In genomic region chrX:55490121-55490520, GRCh38 we compare ENCODE assay signal across 8 cellular contexts. TPM values are rescaled to one million over a fixed set of nuclear protein-coding genes. Genes with fewer than 3 reads are reported as not detected.
DNase-seq lines count a peak whose midpoint lies in the region; ATAC-seq and TF ChIP-seq lines count a peak whose summit lies in the region.

No MANE protein-coding gene starts in this region.

- no peaks in the 10 kb centered on the region for H3K36me3 ChIP-seq in CD4-positive, CD25-positive, alpha-beta regulatory T cell (ENCODE audit: control insufficient read depth, insufficient read depth, low read length)
- no peaks in the 10 kb centered on the region for H3K36me3 ChIP-seq in OCI-LY7 (ENCODE audit: insufficient read depth, low read length)
- H3K36me3 ChIP-seq in endocrine pancreas (ENCODE audit: control insufficient read depth, insufficient read depth, low read length), result no peaks in the 10 kb centered on the region
- H3K36me3 ChIP-seq in osteoblast (ENCODE audit: insufficient read depth, low read length), result no peaks in the 10 kb centered on the region

- intact Hi-C loops in OCI-LY7 (cut with micrococcal nuclease; ENCODE audit: unreplicated experiment), result no loop called here

- peak overlapping the region; percentile 94; the same call in 1 of the 2 replicates for H2AFZ ChIP-seq in OCI-LY7 (ENCODE audit: low read length)
- H2AFZ ChIP-seq in osteoblast (ENCODE audit: low read length), result peak overlapping the region; percentile 80

- CTCF ChIA-PET in OCI-LY7 (lab: Charles Lee; ENCODE audit: unreplicated experiment), result no interaction called here

- no peaks in the 10 kb centered on the region for H3K9me3 ChIP-seq in CD4-positive, CD25-positive, alpha-beta regulatory T cell (ENCODE audit: control insufficient read depth in 2 of 2, low read length in 2 of 2)
- H3K9me3 ChIP-seq in OCI-LY7 (ENCODE audit: low read length), result no peaks in the 10 kb centered on the region
- no peaks in the 10 kb centered on the region for H3K9me3 ChIP-seq in endocrine pancreas (ENCODE audit: control insufficient read depth, low read length)
- no peaks in the 10 kb centered on the region for H3K9me3 ChIP-seq in osteoblast (ENCODE audit: low read depth, low read length)

- H3K36me3 Mint-ChIP-seq in CD4-positive, CD25-positive, alpha-beta regulatory T cell, result no peaks in the 10 kb centered on the region

- H3K4me1 ChIP-seq in CD4-positive, CD25-positive, alpha-beta regulatory T cell (ENCODE audit: control insufficient read depth, insufficient read depth, low read length, poor library complexity, severe bottlenecking), result peaks cover 3% of the 10 kb centered on the region
- H3K4me1 ChIP-seq in OCI-LY7 (ENCODE audit: insufficient read depth, low read length, poor library complexity, severe bottlenecking), result peaks cover 12% of the 10 kb centered on the region
- H3K4me1 ChIP-seq in endocrine pancreas (ENCODE audit: control insufficient read depth, insufficient read depth, low read length), result no peaks in the 10 kb centered on the region
- no peaks in the 10 kb centered on the region for H3K4me1 ChIP-seq in osteoblast (ENCODE audit: insufficient read depth, low read length)

- no peaks in the 10 kb centered on the region for H3K27me3 ChIP-seq in CD4-positive, CD25-positive, alpha-beta regulatory T cell (ENCODE audit: control insufficient read depth, insufficient read depth, low read length)
- H3K27me3 ChIP-seq in endocrine pancreas (ENCODE audit: control insufficient read depth, insufficient read depth, low read length) (no peaks in the 10 kb centered on the region), osteoblast (ENCODE audit: insufficient read depth, low read length) (no peaks in the 10 kb centered on the region)

- POLR2A ChIA-PET in OCI-LY7 (lab: Charles Lee), result interaction anchor here (3.0 kb wide), 1 partner anchor 38 kb away, joined by 19 read pairs; the partner anchor contains the start of gene MAGEH1

- in situ Hi-C loops in GM13977 (cut with MboI; ENCODE audit: low pct_unique_long_range_greater_than_20kb, low sequenced_read_pairs, unreplicated experiment), result no loop called here

- H3K9ac ChIP-seq in endocrine pancreas (ENCODE audit: control insufficient read depth, insufficient read depth, low read length), result peak overlapping the region; percentile 73

- ATAC-seq in CD4-positive, CD25-positive, alpha-beta regulatory T cell (ENCODE audit: low read depth in 2 of 2), result no peak

- no peaks in the 10 kb centered on the region for H3K9me3 Mint-ChIP-seq in CD4-positive, CD25-positive, alpha-beta regulatory T cell

- H3K4me3 Mint-ChIP-seq in CD4-positive, CD25-positive, alpha-beta regulatory T cell, result peak overlapping the region; percentile 93 to 100 (median 97)

- peaks cover 0 to 24% (median 6%) of the 10 kb centered on the region in 4 donors for H3K4me1 Mint-ChIP-seq in CD4-positive, CD25-positive, alpha-beta regulatory T cell

- H3K4me2 ChIP-seq in OCI-LY7 (ENCODE audit: low read length) (peak overlapping the region; percentile 64), osteoblast (ENCODE audit: insufficient read depth, low read length) (peak overlapping the region; percentile 91)

- DNase-seq in CD4-positive, CD25-positive, alpha-beta regulatory T cell, result no peak
- DNase-seq in OCI-LY7 (ENCODE audit: low spot score) (no peak), osteoblast (ENCODE audit: insufficient read length, low spot score, missing footprints) (no peak), GM13977 (ENCODE audit: low spot score) (no peak), NCI-H2171 (lab: John Stamatoyannopoulos, UW) (no peak), KG1 (lab: John Stamatoyannopoulos, UW) (no peak)
- no peak for DNase-seq in activated effector memory CD4-positive, alpha-beta T cell treated with Interleukin-2 at 50 U/mL for 16 hours

- H4K20me1 ChIP-seq in OCI-LY7 (ENCODE audit: insufficient read depth, low read length) (no peaks in the 10 kb centered on the region), osteoblast (ENCODE audit: insufficient read depth, low read length) (no peaks in the 10 kb centered on the region)

- no peaks in the 10 kb centered on the region for H3K79me2 ChIP-seq in OCI-LY7 (ENCODE audit: insufficient read depth, low read depth, low read length)
- no peaks in the 10 kb centered on the region for H3K79me2 ChIP-seq in osteoblast (ENCODE audit: insufficient read depth, low read length)

- TF ChIP-seq CTCF in OCI-LY7 (conservative IDR thresholded peaks at IDR 0.05; ENCODE audit: low read length), result no peak
- TF ChIP-seq CTCF in osteoblast (IDR thresholded peaks at IDR 0.05; ENCODE audit: extremely low read depth, low read depth, low read length), result no peak
- no peak for TF ChIP-seq CTCF in GM13977 (IDR thresholded peaks at IDR 0.05; ENCODE audit: extremely low read depth, insufficient read depth, missing control alignments)

- no TSS peak for BruUV-seq in OCI-LY7 (replicated peaks; lab: Mats Ljungman, UMichigan)

- no peaks in the 10 kb centered on the region for H3K9me2 ChIP-seq in OCI-LY7 (ENCODE audit: insufficient read depth, low read length)

- no peak overlapping the region for H3K4me3 ChIP-seq in CD4-positive, CD25-positive, alpha-beta regulatory T cell (ENCODE audit: low read depth, low read length)
- H3K4me3 ChIP-seq in OCI-LY7 (ENCODE audit: low read depth, low read length, poor library complexity, severe bottlenecking), result peak overlapping the region; percentile 75
- H3K4me3 ChIP-seq in endocrine pancreas (ENCODE audit: control insufficient read depth, insufficient read depth, low read length), result no peak overlapping the region
- peak overlapping the region; percentile 74 for H3K4me3 ChIP-seq in osteoblast (ENCODE audit: insufficient read depth, low read length)

- peaks cover 4% of the 10 kb centered on the region for H3K27me3 Mint-ChIP-seq in CD4-positive, CD25-positive, alpha-beta regulatory T cell

- H3K27ac Mint-ChIP-seq in CD4-positive, CD25-positive, alpha-beta regulatory T cell, result peak overlapping the region in 2 of 3 donors; percentile 76 to 95

- peak overlapping the region; percentile 85 for H3K27ac ChIP-seq in CD4-positive, CD25-positive, alpha-beta regulatory T cell (ENCODE audit: insufficient read depth, low read length, poor library complexity, severe bottlenecking)
- H3K27ac ChIP-seq in OCI-LY7 (ENCODE audit: low read depth, low read length, poor library complexity, severe bottlenecking), result no peak overlapping the region
- H3K27ac ChIP-seq in osteoblast (ENCODE audit: low read depth, low read length), result no peak overlapping the region

RNA-seq across cellular contexts. Expression of gene USP51, which starts 0.5 kb away (rescaled TPM):
- 2.0 TPM for total RNA-seq in CD4-positive, CD25-positive, alpha-beta regulatory T cell
- under 1 TPM; 0.15 to 0.42 (median 0.35) TPM for polyA plus RNA-seq in CD4-positive, CD25-positive, alpha-beta regulatory T cell
- total RNA-seq in OCI-LY7 (2014; rRNA removed; shearing (Covaris generic)), result 1.7 and 2.4 TPM in 2 replicates
- total RNA-seq in OCI-LY7 (2022) (2.7 and 2.9 TPM in 2 replicates), osteoblast (2.9 and 4.3 TPM in 2 replicates)

RNA-seq across cellular contexts. Expression of gene MAGEH1, which starts 38.2 kb away (rescaled TPM):
- 26.6 TPM for total RNA-seq in CD4-positive, CD25-positive, alpha-beta regulatory T cell
- polyA plus RNA-seq in CD4-positive, CD25-positive, alpha-beta regulatory T cell, result 10 to 100 TPM; 78.3 to 86.6 (median 85.8) TPM
- 16.9 and 19.7 TPM in 2 replicates for total RNA-seq in OCI-LY7 (2014; rRNA removed; shearing (Covaris generic))
- 10.4 and 10.8 TPM in 2 replicates for total RNA-seq in OCI-LY7 (2022)
- total RNA-seq in osteoblast, result 25.0 and 29.8 TPM in 2 replicates

Comparison
In these comparisons a context has a peak if more than half of its experiments do, and no peak if none do; other contexts are left out.
1. H3K4me3 ChIP-seq: peak in OCI-LY7 (single experiment) and osteoblast (single experiment); none in CD4-positive, CD25-positive, alpha-beta regulatory T cell (single experiment) and endocrine pancreas (single experiment).